10 cellular contexts compared by ENCODE assay signal in genomic region chr10:17175551-17175950, GRCh38. TPM values are rescaled to one million over a fixed set of nuclear protein-coding genes. Genes with fewer than 3 reads are reported as not detected.
DNase-seq lines count a peak whose midpoint lies in the region; ATAC-seq and TF ChIP-seq lines count a peak whose summit lies in the region.
"Had no signal": no experiment of that assay in that cellular context is flagged by ENCODE, and none has a peak within 500 bp of the region (broad histone marks: within the 10 kb centered on the region; RNA-seq: fewer than 3 reads in every experiment).

No MANE protein-coding gene starts in this region.

- POLR2A ChIA-PET in activated CD4-positive, alpha-beta T cell treated with anti-CD3 and anti-CD28 coated beads, Interleukin-2, amount 10 ng/mL, durations not matched to agents 7 days and 5 days (lab: Charles Lee): interaction anchor here (0.6 kb wide), 1 partner anchor 52 kb away, joined by 11 read pairs; no protein-coding TSS in a partner anchor

- peak; percentile 51 for ATAC-seq in SK-N-SH treated with all-trans-retinoic acid at 6 μM for 48 hours
- ATAC-seq in stimulated activated memory B cell treated with anti-CD40 and anti-IgM and Interleukin-4, amounts not matched to agents 10 μg/mL and 1 μg/mL and 100 μg/mL, for 72 hours: no peak
- ATAC-seq in HG02852 (IDR thresholded peaks at IDR 0.05; ENCODE audit: unreplicated experiment): no peak
- ATAC-seq in HG02981 (IDR thresholded peaks at IDR 0.05; ENCODE audit: unreplicated experiment): no peak

- DNase-seq in activated CD4-positive, alpha-beta T cell treated with anti-CD3 and anti-CD28 coated beads, Interleukin-2, amount 10 ng/mL, durations not matched to agents 7 days and 5 days: no peak
- no peak for DNase-seq in activated CD4-positive, alpha-beta T cell treated with anti-CD3 and anti-CD28 coated beads, Interleukin-2, amount 10 ng/mL, durations not matched to agents 24 days and 14 days
- peak; percentile 60 for DNase-seq in fibroblast of peridontal ligament (ENCODE audit: extremely low read depth)
- DNase-seq in NCI-H345 (lab: John Stamatoyannopoulos, UW): no peak
- DNase-seq: cerebellar nuclear complex, NCI-H1930 had no signal

- H3K4me1 Mint-ChIP-seq in activated CD4-positive, alpha-beta T cell treated with anti-CD3 and anti-CD28 coated beads, Interleukin-2, amount 10 ng/mL, durations not matched to agents 7 days and 5 days: peaks cover 21% of the 10 kb centered on the region
- peaks cover 7% of the 10 kb centered on the region for H3K4me1 Mint-ChIP-seq in activated CD4-positive, alpha-beta T cell treated with anti-CD3 and anti-CD28 coated beads, Interleukin-2, amount 10 ng/mL, durations not matched to agents 24 days and 14 days
- H3K4me1 Mint-ChIP-seq in stimulated activated memory B cell treated with anti-CD40 and anti-IgM and Interleukin-4, amounts not matched to agents 10 μg/mL and 1 μg/mL and 100 μg/mL, for 72 hours: peaks cover 7% of the 10 kb centered on the region

- H3K4me3 Mint-ChIP-seq in activated CD4-positive, alpha-beta T cell treated with anti-CD3 and anti-CD28 coated beads, Interleukin-2, amount 10 ng/mL, durations not matched to agents 7 days and 5 days: peak overlapping the region; percentile 57
- no peak overlapping the region for H3K4me3 Mint-ChIP-seq in activated CD4-positive, alpha-beta T cell treated with anti-CD3 and anti-CD28 coated beads, Interleukin-2, amount 10 ng/mL, durations not matched to agents 24 days and 14 days
- H3K4me3 Mint-ChIP-seq in stimulated activated memory B cell treated with anti-CD40 and anti-IgM and Interleukin-4, amounts not matched to agents 10 μg/mL and 1 μg/mL and 100 μg/mL, for 72 hours: peak overlapping the region; percentile 37

- intact Hi-C loops in activated CD4-positive, alpha-beta T cell treated with anti-CD3 and anti-CD28 coated beads, Interleukin-2, amount 10 ng/mL, durations not matched to agents 24 days and 14 days (cut with micrococcal nuclease): no loop called here

- H3K27ac Mint-ChIP-seq in activated CD4-positive, alpha-beta T cell treated with anti-CD3 and anti-CD28 coated beads, Interleukin-2, amount 10 ng/mL, durations not matched to agents 7 days and 5 days: peak overlapping the region; percentile 83
- H3K27ac Mint-ChIP-seq in activated CD4-positive, alpha-beta T cell treated with anti-CD3 and anti-CD28 coated beads, Interleukin-2, amount 10 ng/mL, durations not matched to agents 24 days and 14 days: no peak overlapping the region
- H3K27ac Mint-ChIP-seq in stimulated activated memory B cell treated with anti-CD40 and anti-IgM and Interleukin-4, amounts not matched to agents 10 μg/mL and 1 μg/mL and 100 μg/mL, for 72 hours: peak overlapping the region; percentile 77

- CTCF ChIA-PET in activated CD4-positive, alpha-beta T cell treated with anti-CD3 and anti-CD28 coated beads, Interleukin-2, amount 10 ng/mL, durations not matched to agents 7 days and 5 days (lab: Charles Lee): no interaction called here

- no peaks in the 10 kb centered on the region for H3K27me3 Mint-ChIP-seq in activated CD4-positive, alpha-beta T cell treated with anti-CD3 and anti-CD28 coated beads, Interleukin-2, amount 10 ng/mL, durations not matched to agents 7 days and 5 days
- H3K27me3 Mint-ChIP-seq in activated CD4-positive, alpha-beta T cell treated with anti-CD3 and anti-CD28 coated beads, Interleukin-2, amount 10 ng/mL, durations not matched to agents 24 days and 14 days: no peaks in the 10 kb centered on the region
- H3K27me3 Mint-ChIP-seq in stimulated activated memory B cell treated with anti-CD40 and anti-IgM and Interleukin-4, amounts not matched to agents 10 μg/mL and 1 μg/mL and 100 μg/mL, for 72 hours: no peaks in the 10 kb centered on the region

- H3K36me3 Mint-ChIP-seq in activated CD4-positive, alpha-beta T cell treated with anti-CD3 and anti-CD28 coated beads, Interleukin-2, amount 10 ng/mL, durations not matched to agents 7 days and 5 days (ENCODE audit: low read depth): peaks cover 12% of the 10 kb centered on the region
- no peaks in the 10 kb centered on the region for H3K36me3 Mint-ChIP-seq in activated CD4-positive, alpha-beta T cell treated with anti-CD3 and anti-CD28 coated beads, Interleukin-2, amount 10 ng/mL, durations not matched to agents 24 days and 14 days (ENCODE audit: low read depth)
- H3K36me3 Mint-ChIP-seq in stimulated activated memory B cell treated with anti-CD40 and anti-IgM and Interleukin-4, amounts not matched to agents 10 μg/mL and 1 μg/mL and 100 μg/mL, for 72 hours: peaks cover 11% of the 10 kb centered on the region

- no peaks in the 10 kb centered on the region for H3K9me3 Mint-ChIP-seq in activated CD4-positive, alpha-beta T cell treated with anti-CD3 and anti-CD28 coated beads, Interleukin-2, amount 10 ng/mL, durations not matched to agents 7 days and 5 days
- no peaks in the 10 kb centered on the region for H3K9me3 Mint-ChIP-seq in activated CD4-positive, alpha-beta T cell treated with anti-CD3 and anti-CD28 coated beads, Interleukin-2, amount 10 ng/mL, durations not matched to agents 24 days and 14 days
- H3K9me3 Mint-ChIP-seq in stimulated activated memory B cell treated with anti-CD40 and anti-IgM and Interleukin-4, amounts not matched to agents 10 μg/mL and 1 μg/mL and 100 μg/mL, for 72 hours: no peaks in the 10 kb centered on the region

TF ChIP-seq in SK-N-SH treated with all-trans-retinoic acid at 6 μM for 48 hours, 23 proteins besides CTCF, POLR2A, EP300 and RAD21:
- TF ChIP-seq BACH2 (CRISPR knock-in tag; IDR thresholded peaks at IDR 0.05; ENCODE audit: borderline replicate concordance): no peak
- TF ChIP-seq ISL1 (CRISPR knock-in tag; IDR thresholded peaks at IDR 0.05): no peak
- no peak for TF ChIP-seq OSR1 (CRISPR knock-in tag; IDR thresholded peaks at IDR 0.05)
- no peak for TF ChIP-seq ZNF8 (CRISPR knock-in tag; IDR thresholded peaks at IDR 0.05)
- TF ChIP-seq CSDC2 (CRISPR knock-in tag; IDR thresholded peaks at IDR 0.05): no peak
- no peak for TF ChIP-seq ZC3H10 (CRISPR knock-in tag; IDR thresholded peaks at IDR 0.05)
- TF ChIP-seq TOX (CRISPR knock-in tag; IDR thresholded peaks at IDR 0.05; ENCODE audit: borderline replicate concordance): no peak
- no peak for TF ChIP-seq SNAI2 (CRISPR knock-in tag; IDR thresholded peaks at IDR 0.05)
- no peak for TF ChIP-seq ZFP30 (CRISPR knock-in tag; IDR thresholded peaks at IDR 0.05)
- no peak for TF ChIP-seq RARB (CRISPR knock-in tag; IDR thresholded peaks at IDR 0.05)
- TF ChIP-seq ESRRG (CRISPR knock-in tag; IDR thresholded peaks at IDR 0.05): no peak

RNA-seq across cellular contexts. Expression of gene TRDMT1, which starts 25.9 kb away (rescaled TPM):
- total RNA-seq in activated CD4-positive, alpha-beta T cell treated with anti-CD3 and anti-CD28 coated beads, Interleukin-2, amount 10 ng/mL, durations not matched to agents 7 days and 5 days: 10 to 100 TPM; 14.1 to 17.2 TPM
- total RNA-seq in activated CD4-positive, alpha-beta T cell treated with anti-CD3 and anti-CD28 coated beads, Interleukin-2, amount 10 ng/mL, durations not matched to agents 24 days and 14 days: 3.9 and 5.6 TPM in 2 replicates

RNA-seq across cellular contexts. Expression of gene CUBN, which starts 45.9 kb away (rescaled TPM):
- 1 to 10 TPM; 2.4 to 2.5 TPM for total RNA-seq in activated CD4-positive, alpha-beta T cell treated with anti-CD3 and anti-CD28 coated beads, Interleukin-2, amount 10 ng/mL, durations not matched to agents 7 days and 5 days
- 0.07 and 0.40 TPM in 2 replicates for total RNA-seq in activated CD4-positive, alpha-beta T cell treated with anti-CD3 and anti-CD28 coated beads, Interleukin-2, amount 10 ng/mL, durations not matched to agents 24 days and 14 days

RNA-seq across cellular contexts. Expression of gene VIM, which starts 52.5 kb away (rescaled TPM):
- total RNA-seq in activated CD4-positive, alpha-beta T cell treated with anti-CD3 and anti-CD28 coated beads, Interleukin-2, amount 10 ng/mL, durations not matched to agents 7 days and 5 days: 1,000 to 10,000 TPM; 2,713 to 2,904 TPM
- total RNA-seq in activated CD4-positive, alpha-beta T cell treated with anti-CD3 and anti-CD28 coated beads, Interleukin-2, amount 10 ng/mL, durations not matched to agents 24 days and 14 days: 178 and 182 TPM in 2 replicates

Comparison
In these comparisons a context has a peak if more than half of its experiments do, and no peak if none do; other contexts are left out.
1. RNA of gene VIM, which starts 52.5 kb away (total RNA-seq): 2,713 to 2,904 TPM in activated CD4-positive, alpha-beta T cell treated with anti-CD3 and anti-CD28 coated beads, Interleukin-2, amount 10 ng/mL, durations not matched to agents 7 days and 5 days; 178 to 182 TPM in activated CD4-positive, alpha-beta T cell treated with anti-CD3 and anti-CD28 coated beads, Interleukin-2, amount 10 ng/mL, durations not matched to agents 24 days and 14 days; every median in the first group is over 10 times any median in the second.